ENCODE assay signal across 8 cellular contexts in genomic region chr4:102827674-102828496, GRCh38. TPM values are rescaled to one million over a fixed set of nuclear protein-coding genes. Genes with fewer than 3 reads are reported as not detected.
DNase-seq lines count a peak whose midpoint lies in the region; ATAC-seq and TF ChIP-seq lines count a peak whose summit lies in the region.

No MANE protein-coding gene starts in this region.

- TF ChIP-seq CTCF in astrocyte of the spinal cord (IDR thresholded peaks at IDR 0.05; ENCODE audit: low read depth, low read length) = no peak

- in situ Hi-C loops in astrocyte of the spinal cord (cut with HindIII; ENCODE audit: low sequenced_read_pairs) = no loop called here

- DNase-seq in NCI-H2029 treated with DMSO at 0.1 percent for 48 hours (lab: John Stamatoyannopoulos, UW) (peak; percentile 99), T1000 (lab: John Stamatoyannopoulos, UW) (peak; percentile 98), astrocyte of the spinal cord (ENCODE audit: low read depth, low spot score) (peak; percentile 100), hippocampal formation (lab: John Stamatoyannopoulos, UW) (peak; percentile 94 to 97), renal cortical epithelial cell (ENCODE audit: low read depth) (peak; percentile 100), 8988T (no peak)

- ATAC-seq in GM18517 (IDR thresholded peaks at IDR 0.05; ENCODE audit: unreplicated experiment) (peak; percentile 90), HG03025 (IDR thresholded peaks at IDR 0.05; ENCODE audit: low FRiP score, unreplicated experiment) (peak; percentile 87)

- peak overlapping the region; percentile 79 for H3K4me3 ChIP-seq in astrocyte of the spinal cord (ENCODE audit: low read depth, low read length)

RNA-seq across cellular contexts. Expression of gene UBE2D3, which starts 0.5 kb away (rescaled TPM):
- total RNA-seq in renal cortical epithelial cell = 231 and 257 TPM in 2 replicates

RNA-seq across cellular contexts. Expression of gene CISD2, which starts 40.9 kb away (rescaled TPM):
- total RNA-seq in renal cortical epithelial cell = 32.8 and 38.6 TPM in 2 replicates
